Comparison of ENCODE assay signal across 8 cellular contexts in genomic region chr9:116156621-116157314, GRCh38.
DNase-seq lines count a peak whose midpoint lies in the region; ATAC-seq and TF ChIP-seq lines count a peak whose summit lies in the region.

No MANE protein-coding gene starts in this region.

- peak; percentile 47 for DNase-seq in ACHN
- peak; percentile 85 for DNase-seq in NCI-H1105 (lab: John Stamatoyannopoulos, UW)
- no peak for DNase-seq in astrocyte of the cerebellum (ENCODE audit: low read depth)
- DNase-seq in stimulated activated CD4-positive, alpha-beta T cell treated with anti-CD3 and anti-CD28 coated beads, Interleukin-1b, Interleukin-23, amount 100 ng/mL, for 48 hours: no peak
- no peak for DNase-seq in stimulated activated CD4-positive, alpha-beta T cell treated with anti-CD3 and anti-CD28 coated beads, Interleukin-4, amount 100 ng/mL, for 1 hour

- H3K36me3 ChIP-seq in iPS-18a (ENCODE audit: control insufficient read depth, low read depth, low read length) (no peaks in the 10 kb centered on the region), stomach smooth muscle (ENCODE audit: control insufficient read depth in 2 of 2, insufficient read depth in 2 of 2, low read length in 2 of 2) (no peaks in the 10 kb centered on the region)

- H3K27ac ChIP-seq in iPS-18a (ENCODE audit: low read length) (no peak overlapping the region), stomach smooth muscle (ENCODE audit: low read length) (peak overlapping the region; percentile 71)

- H3K4me3 ChIP-seq in astrocyte of the cerebellum (ENCODE audit: low read depth, low read length) (peak overlapping the region; percentile 15), iPS-18a (ENCODE audit: low read length) (peak overlapping the region; percentile 40), stomach smooth muscle (ENCODE audit: low read length in 2 of 2) (peak overlapping the region; percentile 55 to 70)

- no peak for TF ChIP-seq CTCF in astrocyte of the cerebellum (IDR thresholded peaks at IDR 0.05; ENCODE audit: low read depth, low read length, missing control alignments)

- H3K27me3 ChIP-seq in iPS-18a (ENCODE audit: control insufficient read depth, insufficient read depth, low read length): peaks cover 74% of the 10 kb centered on the region
- H3K27me3 ChIP-seq in stomach smooth muscle (ENCODE audit: control insufficient read depth in 1 of 2, insufficient read depth in 2 of 2, low read length in 2 of 2): peaks cover 9 to 23% of the 10 kb centered on the region in 2 donors

- in situ Hi-C loops in ACHN (cut with HindIII; ENCODE audit: low pct_ligation_motif_present, low pct_unique_long_range_greater_than_20kb, low sequenced_read_pairs) (no loop called here), astrocyte of the cerebellum (cut with HindIII; ENCODE audit: low sequenced_read_pairs) (no loop called here)

- H3K4me1 ChIP-seq in iPS-18a (ENCODE audit: control insufficient read depth, low read depth, low read length): peaks cover 26% of the 10 kb centered on the region
- peaks cover 16% of the 10 kb centered on the region for H3K4me1 ChIP-seq in stomach smooth muscle (ENCODE audit: control insufficient read depth, insufficient read depth, low read length)

- H3K9me3 ChIP-seq in iPS-18a (ENCODE audit: control insufficient read depth, low read depth, low read length) (no peaks in the 10 kb centered on the region), stomach smooth muscle (ENCODE audit: control insufficient read depth in 2 of 2, low read length in 2 of 2) (no peaks in the 10 kb centered on the region)

- no peak for ATAC-seq in HG02610 (IDR thresholded peaks at IDR 0.05; ENCODE audit: unreplicated experiment)

- H3K9ac ChIP-seq in iPS-18a (ENCODE audit: low read length) (no peak overlapping the region), stomach smooth muscle (ENCODE audit: low read length in 2 of 2) (peak overlapping the region; percentile 19 to 60)

Comparison
In these comparisons a context has a peak if more than half of its experiments do, and no peak if none do; other contexts are left out.
1. DNase-seq: peak in ACHN (single experiment) and NCI-H1105 (single experiment); none in astrocyte of the cerebellum (single experiment), stimulated activated CD4-positive, alpha-beta T cell treated with anti-CD3 and anti-CD28 coated beads, Interleukin-1b, Interleukin-23, amount 100 ng/mL, for 48 hours (single experiment) and stimulated activated CD4-positive, alpha-beta T cell treated with anti-CD3 and anti-CD28 coated beads, Interleukin-4, amount 100 ng/mL, for 1 hour (single experiment).
2. Peak in every context shown above with its lines, with median percentiles within 50 percentile points of each other: H3K4me3 ChIP-seq.